In the genomic region with DNA sequence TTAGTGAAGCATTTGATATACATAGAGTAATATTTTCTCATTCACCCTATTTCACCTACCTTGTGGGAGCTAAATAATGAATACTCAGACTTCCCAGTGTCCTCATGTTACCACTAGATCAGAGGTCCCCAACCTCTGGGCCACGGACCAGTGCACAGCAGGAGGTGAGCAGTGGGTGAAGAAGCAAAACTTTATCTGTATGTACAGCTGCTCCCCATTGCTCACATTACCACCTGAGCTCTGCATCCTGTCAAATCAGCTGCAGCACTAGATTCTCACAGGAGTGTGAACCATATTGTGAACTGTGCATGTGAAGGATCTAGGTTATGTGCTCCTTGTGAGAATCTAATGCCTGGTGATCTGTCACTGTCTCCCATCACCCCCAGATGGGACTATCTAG, we compare ENCODE assay signal across 28 cellular contexts.
"Had no signal": no experiment of that assay in that cellular context is flagged by ENCODE, and none has a peak within 500 bp of the region (broad histone marks: within the 10 kb centered on the region; RNA-seq: fewer than 3 reads in every experiment).

No MANE protein-coding gene starts in this region.

- H3K36me3 ChIP-seq: neutrophil, ovary, suprapubic skin, upper lobe of right lung had no signal

- H3K9me3 ChIP-seq: left ventricle myocardium inferior, neutrophil, ovary, suprapubic skin, thoracic aorta, tibial artery, upper lobe of right lung had no signal

- H3K9me3 Mint-ChIP-seq: naive B cell; natural killer cell; nephron progenitor cell; neural progenitor cell; stimulated activated naive B cell treated with anti-CD40 and anti-IgM and Interleukin-4, amounts not matched to agents 10 μg/mL and 1 μg/mL and 100 μg/mL, for 72 hours; stimulated activated naive CD8-positive, alpha-beta T cell treated with anti-CD3 and anti-CD28 coated beads, Interleukin-15, Interleukin-2, amounts not matched to agents 100 ng/mL and 50 ng/mL, for 24 hours had no signal

- H3K4me3 Mint-ChIP-seq: mesothelial cell of epicardium; naive B cell; natural killer cell; nephron progenitor cell; neural progenitor cell; stimulated activated naive B cell treated with anti-CD40 and anti-IgM and Interleukin-4, amounts not matched to agents 10 μg/mL and 1 μg/mL and 100 μg/mL, for 72 hours; stimulated activated naive CD8-positive, alpha-beta T cell treated with anti-CD3 and anti-CD28 coated beads, Interleukin-15, Interleukin-2, amounts not matched to agents 100 ng/mL and 50 ng/mL, for 24 hours had no signal

- H3K27ac Mint-ChIP-seq: mesothelial cell of epicardium; natural killer cell; neural progenitor cell; progenitor cell of endocrine pancreas; stimulated activated naive B cell treated with anti-CD40 and anti-IgM and Interleukin-4, amounts not matched to agents 10 μg/mL and 1 μg/mL and 100 μg/mL, for 72 hours; stimulated activated naive CD8-positive, alpha-beta T cell treated with anti-CD3 and anti-CD28 coated beads, Interleukin-15, Interleukin-2, amounts not matched to agents 100 ng/mL and 50 ng/mL, for 24 hours had no signal

- ATAC-seq: natural killer cell; right cardiac atrium; sciatic nerve; stimulated activated naive B cell treated with anti-CD40 and anti-IgM and Interleukin-4, amounts not matched to agents 10 μg/mL and 1 μg/mL and 100 μg/mL, for 72 hours; upper lobe of right lung had no signal

- H3K27me3 ChIP-seq: hepatocyte, neural progenitor cell, neutrophil, ovary, suprapubic skin, tibial artery, upper lobe of right lung had no signal

- H3K4me1 Mint-ChIP-seq: mesothelial cell of epicardium; natural killer cell; neural progenitor cell; stimulated activated naive B cell treated with anti-CD40 and anti-IgM and Interleukin-4, amounts not matched to agents 10 μg/mL and 1 μg/mL and 100 μg/mL, for 72 hours had no signal

- DNase-seq: islet precursor cell; left ventricle myocardium inferior; mesendoderm; naive B cell; natural killer cell; nephron progenitor cell; ovary; retina; right cardiac atrium; stimulated activated CD4-positive, alpha-beta T cell treated with anti-CD3 and anti-CD28 coated beads, Interleukin-12 subunit alpha, Interleukin-12 subunit beta, amount 100 ng/mL, for 4 hours; stimulated activated CD4-positive, alpha-beta T cell treated with anti-CD3 and anti-CD28 coated beads, Interleukin-15, amount 100 ng/mL, for 24 hours; stimulated activated CD4-positive, alpha-beta T cell treated with anti-CD3 and anti-CD28 coated beads, Interleukin-2, amount 100 ng/mL, for 24 hours; stimulated activated CD4-positive, alpha-beta T cell treated with anti-CD3 and anti-CD28 coated beads, Interleukin-4, amount 100 ng/mL, for 1 hour; stimulated activated naive B cell treated with anti-CD40 and anti-IgM and Interleukin-4, amounts not matched to agents 10 μg/mL and 1 μg/mL and 100 μg/mL, for 72 hours; tibial artery; trophoblast cell; upper lobe of right lung had no signal

- H3K4me3 ChIP-seq: hepatocyte, left ventricle myocardium inferior, lung, neural progenitor cell, ovary, skin epidermis, suprapubic skin, thoracic aorta, tibial artery, upper lobe of right lung had no signal

- H3K36me3 Mint-ChIP-seq: natural killer cell had no signal

- H3K27ac ChIP-seq: hepatocyte, left ventricle myocardium inferior, neural progenitor cell, neutrophil, ovary, skin epidermis, suprapubic skin, thoracic aorta, tibial artery, upper lobe of right lung had no signal

- H3K27me3 Mint-ChIP-seq: naive B cell; progenitor cell of endocrine pancreas; stimulated activated naive B cell treated with anti-CD40 and anti-IgM and Interleukin-4, amounts not matched to agents 10 μg/mL and 1 μg/mL and 100 μg/mL, for 72 hours; stimulated activated naive CD8-positive, alpha-beta T cell treated with anti-CD3 and anti-CD28 coated beads, Interleukin-15, Interleukin-2, amounts not matched to agents 100 ng/mL and 50 ng/mL, for 24 hours had no signal

- H3K4me1 ChIP-seq: left ventricle myocardium inferior, neural progenitor cell, suprapubic skin, tibial artery, upper lobe of right lung had no signal
